In genomic region chr17:61543786-61544415, GRCh38 we compare ENCODE assay signal across 39 cellular contexts. TPM values are rescaled to one million over a fixed set of nuclear protein-coding genes. Genes with fewer than 3 reads are reported as not detected.
"Had no signal": no experiment of that assay in that cellular context is flagged by ENCODE, and none has a peak within 500 bp of the region (broad histone marks: within the 10 kb centered on the region; RNA-seq: fewer than 3 reads in every experiment).

No MANE protein-coding gene starts in this region.

- H3K36me3 ChIP-seq: MG63 had no signal

- H3K4me3 ChIP-seq: MG63 had no signal

- DNase-seq: Karpas-422, Kasumi-1, MG63, MM.1S, MV-4-11, NCI-H1048, NCI-H1092, NCI-H1092 treated with DMSO at 0.1 percent for 48 hours, NCI-H1105, NCI-H1105 treated with DMSO at 0.1 percent for 48 hours, NCI-H1417, NCI-H1417 treated with DMSO at 0.1 percent for 48 hours, NCI-H1436, NCI-H1436 treated with DMSO at 0.1 percent for 48 hours, NCI-H146, NCI-H1694, NCI-H1694 treated with DMSO at 0.1 percent for 48 hours, NCI-H187, NCI-H187 treated with DMSO at 0.1 percent for 48 hours, NCI-H1930, NCI-H2029, NCI-H2029 treated with DMSO at 0.1 percent for 48 hours, NCI-H2081, NCI-H2081 treated with DMSO at 0.1 percent for 48 hours, NCI-H2107, NCI-H2171, NCI-H2171 treated with DMSO at 0.1 percent for 48 hours, NCI-H2227 treated with DMSO at 0.1 percent for 48 hours, NCI-H226, NCI-H345, NCI-H446, NCI-H446 treated with DMSO at 0.1 percent for 48 hours, NCI-H510A, NCI-H510A treated with DMSO at 0.1 percent for 48 hours, NCI-H524 had no signal

RNA-seq across cellular contexts. Expression of gene NACA2, which starts 47.1 kb away (rescaled TPM):
- total RNA-seq: LHCN-M2, M059J, MCF 10A, NCI-H460 had no signal
